ENCODE assay signal across 8 cellular contexts in genomic region chr11:33039274-33040126, GRCh38.
A peak's percentile ranks its signal among the peaks of the same experiment; 100 is the strongest.
DNase-seq lines count a peak whose midpoint lies in the region; ATAC-seq and TF ChIP-seq lines count a peak whose summit lies in the region.

TSS of gene TCP11L1 (plus strand) at chr11:33039572. CDS start at chr11:33043774, 4,202 bp downstream.

- no peaks in the 10 kb centered on the region for H3K27me3 Mint-ChIP-seq in nephron (ENCODE audit: low read depth)
- H3K27me3 Mint-ChIP-seq in stimulated activated naive CD8-positive, alpha-beta T cell treated with anti-CD3 and anti-CD28 coated beads, Interleukin-15, amount 100 ng/mL, for 72 hours, result no peaks in the 10 kb centered on the region

- H3K4me1 ChIP-seq in RWPE2 (ENCODE audit: insufficient read depth, poor library complexity, severe bottlenecking), result peaks cover 26% of the 10 kb centered on the region

- peak within 1 kb of the TSS; percentile 72 for H3K4me3 ChIP-seq in RWPE2 (ENCODE audit: severe bottlenecking)

- H3K4me1 Mint-ChIP-seq in nephron, result peaks cover 11% of the 10 kb centered on the region
- H3K4me1 Mint-ChIP-seq in stimulated activated naive CD8-positive, alpha-beta T cell treated with anti-CD3 and anti-CD28 coated beads, Interleukin-15, amount 100 ng/mL, for 72 hours, result peaks cover 32% of the 10 kb centered on the region

- H3K27ac Mint-ChIP-seq in nephron, result peak within 1 kb of the TSS; percentile 98 to 100 (median 99)
- peak within 1 kb of the TSS; percentile 97 for H3K27ac Mint-ChIP-seq in stimulated activated naive CD8-positive, alpha-beta T cell treated with anti-CD3 and anti-CD28 coated beads, Interleukin-15, amount 100 ng/mL, for 72 hours

- DNase-seq in ELF-1 (ENCODE audit: low read depth, low spot score), result peak; percentile 97
- peak; percentile 87 for DNase-seq in GOT3 (lab: John Stamatoyannopoulos, UW)
- peak; percentile 78 to 81 for DNase-seq in Kasumi-1 (lab: John Stamatoyannopoulos, UW)
- peak; percentile 90 for DNase-seq in RWPE2 (ENCODE audit: low spot score)
- DNase-seq in activated effector memory CD4-positive, alpha-beta T cell treated with Interleukin-2 at 50 U/mL for 16 hours, result peak; percentile 74
- peak; percentile 89 for DNase-seq in fibroblast of the conjunctiva (ENCODE audit: low read depth)
- peak; percentile 80 to 87 for DNase-seq in stimulated activated naive CD8-positive, alpha-beta T cell treated with anti-CD3 and anti-CD28 coated beads, Interleukin-15, amount 100 ng/mL, for 72 hours

- ATAC-seq in RWPE2 (ENCODE audit: low read depth), result peak; percentile 72
- peak; percentile 74 for ATAC-seq in stimulated activated naive CD8-positive, alpha-beta T cell treated with anti-CD3 and anti-CD28 coated beads, Interleukin-15, amount 100 ng/mL, for 72 hours

- H3K27me3 ChIP-seq in RWPE2 (ENCODE audit: insufficient read depth, poor library complexity, severe bottlenecking), result no peaks in the 10 kb centered on the region

- peak within 1 kb of the TSS; percentile 93 to 97 (median 95) for H3K4me3 Mint-ChIP-seq in nephron
- H3K4me3 Mint-ChIP-seq in stimulated activated naive CD8-positive, alpha-beta T cell treated with anti-CD3 and anti-CD28 coated beads, Interleukin-15, amount 100 ng/mL, for 72 hours, result peak within 1 kb of the TSS; percentile 91

- TF ChIP-seq CTCF in RWPE2 (IDR thresholded peaks at IDR 0.05; ENCODE audit: poor library complexity, severe bottlenecking) (no peak), nephron (IDR thresholded peaks at IDR 0.05; ENCODE audit: unreplicated experiment in 3 of 3) (no peak)

- no peaks in the 10 kb centered on the region for H3K9me3 ChIP-seq in RWPE2 (ENCODE audit: severe bottlenecking)

- no peaks in the 10 kb centered on the region for H3K9me3 Mint-ChIP-seq in nephron
- H3K9me3 Mint-ChIP-seq in stimulated activated naive CD8-positive, alpha-beta T cell treated with anti-CD3 and anti-CD28 coated beads, Interleukin-15, amount 100 ng/mL, for 72 hours, result no peaks in the 10 kb centered on the region

- peaks cover 3% of the 10 kb centered on the region; the same call in 1 of the 2 replicates for H3K36me3 ChIP-seq in RWPE2 (ENCODE audit: low read depth)

- H3K36me3 Mint-ChIP-seq in nephron (ENCODE audit: low read depth), result peaks cover 16% of the 10 kb centered on the region

- H3K27ac ChIP-seq in RWPE2 (ENCODE audit: poor library complexity, severe bottlenecking), result peak within 1 kb of the TSS; percentile 98

Comparison
In these comparisons a context has a peak if more than half of its experiments do, and no peak if none do; other contexts are left out.
1. Peak in every context shown above with its lines: DNase-seq, ATAC-seq, H3K4me3 ChIP-seq and H3K27ac ChIP-seq.